Comparison of ENCODE assay signal across 1 cellular context in the genomic region with DNA sequence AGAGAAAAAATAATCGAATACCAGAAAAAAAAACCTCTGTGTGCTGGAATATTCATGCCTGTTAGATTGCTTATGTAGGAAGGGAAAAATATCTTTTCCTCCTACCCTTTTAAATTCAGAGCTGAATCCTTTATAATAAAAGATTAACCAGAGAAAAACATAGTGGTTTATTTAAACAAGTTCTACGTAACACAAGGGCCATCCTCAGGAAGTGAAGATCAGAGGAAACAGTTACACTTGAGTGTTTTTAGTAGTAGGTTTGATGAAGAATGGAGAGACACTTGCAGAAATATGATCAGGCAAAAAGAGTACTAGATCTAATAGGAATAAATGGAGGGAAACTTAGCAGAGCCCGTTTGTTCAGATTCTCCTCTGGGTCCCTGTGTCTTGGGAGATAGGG.
TF ChIP-seq lines count a peak whose summit lies in the region.

No MANE protein-coding gene starts in this region.

TF ChIP-seq in IMR-90, 13 proteins besides CTCF, POLR2A, EP300 and RAD21:
- TF ChIP-seq, protein P1, sequence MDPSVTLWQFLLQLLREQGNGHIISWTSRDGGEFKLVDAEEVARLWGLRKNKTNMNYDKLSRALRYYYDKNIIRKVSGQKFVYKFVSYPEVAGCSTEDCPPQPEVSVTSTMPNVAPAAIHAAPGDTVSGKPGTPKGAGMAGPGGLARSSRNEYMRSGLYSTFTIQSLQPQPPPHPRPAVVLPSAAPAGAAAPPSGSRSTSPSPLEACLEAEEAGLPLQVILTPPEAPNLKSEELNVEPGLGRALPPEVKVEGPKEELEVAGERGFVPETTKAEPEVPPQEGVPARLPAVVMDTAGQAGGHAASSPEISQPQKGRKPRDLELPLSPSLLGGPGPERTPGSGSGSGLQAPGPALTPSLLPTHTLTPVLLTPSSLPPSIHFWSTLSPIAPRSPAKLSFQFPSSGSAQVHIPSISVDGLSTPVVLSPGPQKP (IDR thresholded peaks at IDR 0.05; ENCODE audit: borderline replicate concordance, low read depth, low read length), result no peak
